In genomic region chr20:62393266-62393665, GRCh38 we compare ENCODE assay signal across 20 cellular contexts. TPM values are rescaled to one million over a fixed set of nuclear protein-coding genes. Genes with fewer than 3 reads are reported as not detected.
DNase-seq lines count a peak whose midpoint lies in the region; ATAC-seq, FAIRE-seq and TF ChIP-seq lines count a peak whose summit lies in the region.
"Had no signal": no experiment of that assay in that cellular context is flagged by ENCODE, and none has a peak within 500 bp of the region (broad histone marks: within the 10 kb centered on the region; RNA-seq: fewer than 3 reads in every experiment).

No MANE protein-coding gene starts in this region.

- H3K27ac Mint-ChIP-seq in Caco-2 (ENCODE audit: unreplicated experiment) = peak overlapping the region; percentile 45
- H3K27ac Mint-ChIP-seq in GM23338 = peak overlapping the region; percentile 56; the same call in 1 of the 2 replicates
- H3K27ac Mint-ChIP-seq: CD4-positive, CD25-positive, alpha-beta regulatory T cell; HFFc6 had no signal

- H3K79me2 ChIP-seq in GM23338 (replicated peaks; ENCODE audit: insufficient read depth) (peaks cover 2% of the 10 kb centered on the region), K562 (ENCODE audit: control insufficient read depth, insufficient read depth, low read length) (peaks cover 16% of the 10 kb centered on the region)

- H3K4me1 Mint-ChIP-seq in Caco-2 (ENCODE audit: low read depth, unreplicated experiment) = peaks cover 19% of the 10 kb centered on the region
- peaks cover 11% of the 10 kb centered on the region for H3K4me1 Mint-ChIP-seq in GM23338

- peak overlapping the region in 1 of 2 experiments; percentile 67; a peak in 2 of 4 replicates for H3K9ac ChIP-seq in K562 (ENCODE audit: insufficient read depth in 1 of 2, low read depth in 2 of 2, low read length in 2 of 2)
- H3K9ac ChIP-seq: GM23248 had no signal

- peaks cover 12% of the 10 kb centered on the region for H3K36me3 ChIP-seq in Caco-2 (ENCODE audit: control insufficient read depth, insufficient read depth, low read length)
- peaks cover 8% of the 10 kb centered on the region for H3K36me3 ChIP-seq in GM23338 (ENCODE audit: insufficient read depth)
- peaks cover 30% of the 10 kb centered on the region for H3K36me3 ChIP-seq in K562 (ENCODE audit: control insufficient read depth, insufficient read depth, low read length)
- peaks cover 0 to 10% of the 10 kb centered on the region in 2 donors for H3K36me3 ChIP-seq in small intestine (ENCODE audit: control insufficient read depth in 2 of 2, insufficient read depth in 2 of 2, low read length in 2 of 2)

- H3K9me1 ChIP-seq in K562 (ENCODE audit: control insufficient read depth, insufficient read depth, low read length) = peaks cover 12% of the 10 kb centered on the region

- intact Hi-C loops in Caco-2 (cut with micrococcal nuclease; ENCODE audit: unreplicated experiment) (no loop called here), K562 (cut with micrococcal nuclease) (no loop called here)

- H3K4me2 ChIP-seq in GM23338 (no peak overlapping the region), K562 (ENCODE audit: insufficient read depth, low read length) (no peak overlapping the region)
- H3K4me2 ChIP-seq: A549 had no signal

- 75% methylated on average over 12 of the region's 14 CpGs for whole genome bisulfite sequencing in K562 (ENCODE audit: insufficient coverage, low coverage, missing lambda C conversion rate)
- 78 to 86% (median 80%) methylated on average over 14 of the region's 14 CpGs for WGBS in small intestine, 3 donors

- no peaks in the 10 kb centered on the region for H3K9me2 ChIP-seq in GM23338 (ENCODE audit: insufficient read depth)

- H3K4me1 ChIP-seq in Caco-2 = peaks cover 6% of the 10 kb centered on the region
- H3K4me1 ChIP-seq in GM23338 (ENCODE audit: insufficient read depth) = no peaks in the 10 kb centered on the region; the same call in 1 of the 2 replicates
- H3K4me1 ChIP-seq in K562 (replicated peaks in 1 of 2; ENCODE audit: control insufficient read depth in 2 of 2, insufficient read depth in 2 of 2, low read length in 2 of 2) = peaks cover 6 to 61% of the 10 kb centered on the region in 2 experiments; a peak in 4 of 5 replicates
- no peaks in the 10 kb centered on the region for H3K4me1 ChIP-seq in small intestine (ENCODE audit: control insufficient read depth in 2 of 2, insufficient read depth in 1 of 2, low read depth in 1 of 2, low read length in 1 of 2)

- H4K20me1 ChIP-seq in GM23338 (replicated peaks; ENCODE audit: insufficient read depth) = peaks cover 9% of the 10 kb centered on the region; the same call in 1 of the 2 replicates
- H4K20me1 ChIP-seq in K562 (replicated peaks; ENCODE audit: control insufficient read depth, insufficient read depth, low read length) = no peaks in the 10 kb centered on the region; the same call in 1 of the 2 replicates

- H3K4me3 Mint-ChIP-seq in Caco-2 (ENCODE audit: unreplicated experiment) (no peak overlapping the region), GM23338 (no peak overlapping the region)
- H3K4me3 Mint-ChIP-seq: CD4-positive, CD25-positive, alpha-beta regulatory T cell; HFFc6 had no signal

- H3K36me3 Mint-ChIP-seq in Caco-2 (ENCODE audit: insufficient read depth, unreplicated experiment) = peaks cover 78% of the 10 kb centered on the region
- peaks cover 32% of the 10 kb centered on the region for H3K36me3 Mint-ChIP-seq in GM23338 (ENCODE audit: low read depth)

- H3K4me3 ChIP-seq in Caco-2 (ENCODE audit: low read depth, low read length) = no peak overlapping the region
- H3K4me3 ChIP-seq in GM23338 = no peak overlapping the region
- no peak overlapping the region for H3K4me3 ChIP-seq in K562
- no peak overlapping the region for H3K4me3 ChIP-seq in small intestine (ENCODE audit: low read depth in 1 of 2, low read length in 2 of 2)
- H3K4me3 ChIP-seq: A549, GM23248, HAP-1 had no signal

- no peak for TF ChIP-seq POLR2A in K562 (conservative IDR thresholded peaks at IDR 0.05)

- DNase-seq in Caco-2 (no peak), GM23338 (ENCODE audit: low spot score) (no peak), K562 (ENCODE audit: extremely low read depth in 1 of 4, low spot score in 3 of 4) (no peak), H4 (ENCODE audit: low spot score) (no peak), small intestine (no peak)
- DNase-seq: CD4-positive, CD25-positive, alpha-beta regulatory T cell; DMS79; EL; GM23248; HFFc6; Karpas-422 had no signal

- H3K9me3 ChIP-seq in Caco-2 (no peaks in the 10 kb centered on the region), K562 (replicated peaks; ENCODE audit: control insufficient read depth, insufficient read depth, low read depth, low read length) (no peaks in the 10 kb centered on the region), small intestine (ENCODE audit: control insufficient read depth, low read depth) (no peaks in the 10 kb centered on the region)
- H3K9me3 ChIP-seq: A549, HAP-1 had no signal

- CTCF ChIA-PET in Caco-2 (lab: Charles Lee) (interaction anchor here (0.8 to 3.4 kb wide), 2 partner anchors 10 to 224 kb away, joined by 3 to 9 read pairs; no protein-coding TSS in a partner anchor), K562 (lab: Yijun Ruan, JAX; ENCODE audit: low intra/inter-chr PET ratio) (no interaction called here)

- BruUV-seq in Caco-2 (replicated peaks; lab: Mats Ljungman, UMichigan) (no TSS peak), K562 (replicated peaks; lab: Mats Ljungman, UMichigan) (no TSS peak)

- H3K9me3 Mint-ChIP-seq in Caco-2 (ENCODE audit: unreplicated experiment) (peaks cover 11% of the 10 kb centered on the region), GM23338 (peaks cover 4% of the 10 kb centered on the region; the same call in 2 of the 3 replicates)
- H3K9me3 Mint-ChIP-seq: CD4-positive, CD25-positive, alpha-beta regulatory T cell had no signal

- FAIRE-seq in K562 (lab: Jason Lieb, UNC) = no peak
- FAIRE-seq in small intestine (lab: Jason Lieb, UNC) = no peak
- FAIRE-seq: A549, G401.6, GM12891, GM19239 had no signal

- in situ Hi-C loops in K562 (cut with MboI) = no loop called here

- POLR2A ChIA-PET in Caco-2 (lab: Charles Lee) = no interaction called here
- POLR2A ChIA-PET in K562 (lab: Yijun Ruan, JAX) = interaction anchor here (1.0 kb wide), 1 partner anchor 9 kb away, joined by 3 read pairs; no protein-coding TSS in a partner anchor

- peaks cover 25% of the 10 kb centered on the region for H3F3A ChIP-seq in GM23338 (replicated peaks; ENCODE audit: low read depth)

- H3K27me3 Mint-ChIP-seq in Caco-2 (ENCODE audit: insufficient read depth, unreplicated experiment) (no peaks in the 10 kb centered on the region), GM23338 (ENCODE audit: insufficient read depth, low read depth, poor library complexity) (peaks cover 23% of the 10 kb centered on the region)
- H3K27me3 Mint-ChIP-seq: CD4-positive, CD25-positive, alpha-beta regulatory T cell had no signal

- no peak for TF ChIP-seq CTCF in Caco-2 (IDR thresholded peaks at IDR 0.05; ENCODE audit: insufficient read depth in 1 of 2, low read depth in 1 of 2, low read length in 1 of 2, severe bottlenecking in 1 of 2, unreplicated experiment in 1 of 2)
- no peak for TF ChIP-seq CTCF in GM23338 (conservative IDR thresholded peaks at IDR 0.05; ENCODE audit: low read depth in 2 of 2)
- TF ChIP-seq CTCF in K562 (IDR thresholded peaks at IDR 0.05 in 2 of 3, conservative IDR thresholded peaks at IDR 0.05 in 1 of 3; ENCODE audit: insufficient read depth in 2 of 3, low read depth in 1 of 3, low read length in 3 of 3) = no peak

- TF ChIP-seq RAD21 in K562 (CRISPR knock-in tag; conservative IDR thresholded peaks at IDR 0.05 in 1 of 2, IDR thresholded peaks at IDR 0.05 in 1 of 2) = no peak

- no peak for ATAC-seq in GM23338
- ATAC-seq in K562 = no peak
- no peak for ATAC-seq in GM21529 (IDR thresholded peaks at IDR 0.05; ENCODE audit: unreplicated experiment)

- H3K27ac ChIP-seq in GM23338 (ENCODE audit: low read depth) = no peak overlapping the region
- no peak overlapping the region for H3K27ac ChIP-seq in K562 (ENCODE audit: extremely low read depth, low read depth, low read length)
- no peak overlapping the region for H3K27ac ChIP-seq in small intestine (ENCODE audit: low read depth in 1 of 2, low read length in 1 of 2)
- H3K27ac ChIP-seq: A549, GM23248 had no signal

- no peak for TF ChIP-seq EP300 in K562 (IDR thresholded peaks at IDR 0.05; ENCODE audit: low read length)

- H2AFZ ChIP-seq in GM23338 (no peak overlapping the region), K562 (ENCODE audit: low read depth, low read length) (no peak overlapping the region)
- H2AFZ ChIP-seq: GM23248 had no signal

- H3K27me3 ChIP-seq in Caco-2 (replicated peaks; ENCODE audit: control insufficient read depth, insufficient read depth, low read length) = no peaks in the 10 kb centered on the region
- H3K27me3 ChIP-seq in GM23338 (ENCODE audit: insufficient read depth) = no peaks in the 10 kb centered on the region
- no peaks in the 10 kb centered on the region for H3K27me3 ChIP-seq in K562 (ENCODE audit: control insufficient read depth in 2 of 2, insufficient read depth in 2 of 2, low read length in 2 of 2)
- no peaks in the 10 kb centered on the region for H3K27me3 ChIP-seq in small intestine (ENCODE audit: control insufficient read depth in 2 of 2, insufficient read depth in 2 of 2, low read length in 2 of 2)

RNA-seq across cellular contexts. Expression of gene RPS21, which starts 6.4 kb away (rescaled TPM):
- total RNA-seq in Caco-2 (2022) (4,496 and 4,723 TPM in 2 replicates), K562 (2014; rRNA removed) (1,801 and 2,504 TPM in 2 replicates), K562 (2014; rRNA removed; fragmentation: Illumina TruSeq; extraction: Trizol) (1,196 and 1,380 TPM in 2 replicates), K562 (2015; rRNA removed; fragmentation: Illumina TruSeq; extraction: Trizol) (1,567 and 1,716 TPM in 2 replicates), K562 (2021) (3,091 and 3,491 TPM in 2 replicates)
- total RNA-seq in GM23338 (2014; rRNA removed; shearing (Covaris generic)) = 759 and 964 TPM in 2 replicates
- polyA plus RNA-seq in GM23338 (2016; fragmentation: Nextera tagmentation; extraction: Ambion mirVana) (2,298 and 2,471 TPM in 2 replicates), K562 (2011; rRNA removed) (5,647 and 7,256 TPM in 2 replicates), K562 (2014; fragmentation: Illumina TruSeq; extraction: Trizol) (1,908 and 2,386 TPM in 2 replicates), K562 (2014; fragmentation: Nextera tagmentation; extraction: Ambion mirVana) (1,000 to 10,000 TPM; 3,588 to 3,968 TPM), K562 (2014; rRNA removed) (3,958 and 4,439 TPM in 2 replicates), small intestine (1,000 to 10,000 TPM; 2,545 to 8,814 (median 4,142) TPM)
- 256 and 439 TPM in 2 replicates for total RNA-seq in K562 (2011; cell fraction: chromatin; rRNA removed; ENCODE audit: low replicate concordance)
- total RNA-seq in K562 (2011; cell fraction: nucleolus; rRNA removed) = 1,390 and 1,394 TPM in 2 replicates
- 1,168 and 2,200 TPM in 2 replicates for total RNA-seq in K562 (2011; cell fraction: nucleoplasm; rRNA removed)
- 8,200 and 10,658 TPM in 2 replicates for polyA plus RNA-seq in K562 (2011; cell fraction: cytosol; rRNA removed)
- polyA plus RNA-seq in K562 (2011; cell fraction: nucleus; rRNA removed) = 3,206 and 5,803 TPM in 2 replicates
- 4,519 and 5,994 TPM in 2 replicates for polyA plus RNA-seq in K562 (2012)
- 1,429 and 1,744 TPM in 2 replicates for polyA minus RNA-seq in K562 (2011; rRNA and poly(A)+ RNA removed)
- polyA minus RNA-seq in K562 (2011; cell fraction: cytosol; rRNA and poly(A)+ RNA removed) = 755 and 891 TPM in 2 replicates
- 430 and 792 TPM in 2 replicates for polyA minus RNA-seq in K562 (2011; cell fraction: nucleus; rRNA and poly(A)+ RNA removed)
- total RNA-seq in H4 (2014; rRNA removed; shearing (Covaris generic)) = 2,095 and 2,204 TPM in 2 replicates

RNA-seq across cellular contexts. Expression of gene CABLES2, which starts 13.8 kb away (rescaled TPM):
- total RNA-seq in Caco-2 (2022) (30.7 and 36.4 TPM in 2 replicates), K562 (2014; rRNA removed) (1.2 and 2.0 TPM in 2 replicates), K562 (2014; rRNA removed; fragmentation: Illumina TruSeq; extraction: Trizol) (0.93 and 1.3 TPM in 2 replicates), K562 (2015; rRNA removed; fragmentation: Illumina TruSeq; extraction: Trizol) (1.4 and 1.6 TPM in 2 replicates), K562 (2021) (3.7 and 4.2 TPM in 2 replicates)
- 12.6 and 12.7 TPM in 2 replicates for total RNA-seq in GM23338 (2014; rRNA removed; shearing (Covaris generic))
- polyA plus RNA-seq in GM23338 (2016; fragmentation: Nextera tagmentation; extraction: Ambion mirVana) (4.3 and 5.1 TPM in 2 replicates), K562 (2011; rRNA removed) (2.2 and 2.5 TPM in 2 replicates), K562 (2014; fragmentation: Illumina TruSeq; extraction: Trizol) (2.7 and 3.2 TPM in 2 replicates), K562 (2014; fragmentation: Nextera tagmentation; extraction: Ambion mirVana) (under 1 TPM; 0.46 to 0.72 TPM), K562 (2014; rRNA removed) (2.1 and 2.2 TPM in 2 replicates), small intestine (1 to 10 TPM; 1.3 to 4.7 (median 2.4) TPM)
- total RNA-seq in K562 (2011; cell fraction: chromatin; rRNA removed; ENCODE audit: low replicate concordance) = 3.6 and 7.1 TPM in 2 replicates
- 3.0 and 3.3 TPM in 2 replicates for total RNA-seq in K562 (2011; cell fraction: nucleolus; rRNA removed)
- 2.5 and 3.0 TPM in 2 replicates for total RNA-seq in K562 (2011; cell fraction: nucleoplasm; rRNA removed)
- 2.6 and 3.8 TPM in 2 replicates for polyA plus RNA-seq in K562 (2011; cell fraction: cytosol; rRNA removed)
- 5.3 and 9.0 TPM in 2 replicates for polyA plus RNA-seq in K562 (2011; cell fraction: nucleus; rRNA removed)
- polyA plus RNA-seq in K562 (2012) = 3.9 and 7.7 TPM in 2 replicates
- 1.1 and 1.7 TPM in 2 replicates for polyA minus RNA-seq in K562 (2011; rRNA and poly(A)+ RNA removed)
- polyA minus RNA-seq in K562 (2011; cell fraction: cytosol; rRNA and poly(A)+ RNA removed) = 5.1 and 5.4 TPM in 2 replicates
- 1.6 and 1.7 TPM in 2 replicates for polyA minus RNA-seq in K562 (2011; cell fraction: nucleus; rRNA and poly(A)+ RNA removed)
- 2.4 and 4.8 TPM in 2 replicates for total RNA-seq in H4 (2014; rRNA removed; shearing (Covaris generic))

RNA-seq across cellular contexts. Expression of gene LAMA5, which starts 26.2 kb away (rescaled TPM):
- total RNA-seq in Caco-2 (2022) (1,050 and 1,125 TPM in 2 replicates), K562 (2014; rRNA removed) (26.4 and 38.3 TPM in 2 replicates), K562 (2014; rRNA removed; fragmentation: Illumina TruSeq; extraction: Trizol) (2.2 and 3.2 TPM in 2 replicates), K562 (2015; rRNA removed; fragmentation: Illumina TruSeq; extraction: Trizol) (11.3 and 11.7 TPM in 2 replicates), K562 (2021) (86.4 and 101 TPM in 2 replicates)
- 215 and 298 TPM in 2 replicates for total RNA-seq in GM23338 (2014; rRNA removed; shearing (Covaris generic))
- polyA plus RNA-seq in GM23338 (2016; fragmentation: Nextera tagmentation; extraction: Ambion mirVana) (192 and 201 TPM in 2 replicates), K562 (2011; rRNA removed) (4.4 and 10.0 TPM in 2 replicates), K562 (2014; fragmentation: Illumina TruSeq; extraction: Trizol) (7.8 and 20.0 TPM in 2 replicates), K562 (2014; fragmentation: Nextera tagmentation; extraction: Ambion mirVana) (under 1 TPM; 0.31 to 0.48 TPM), K562 (2014; rRNA removed) (60.2 and 67.3 TPM in 2 replicates), small intestine (10 to 100 TPM in 1 of 3 donors, 1 to 10 TPM in 2; 1.3 to 39.8 (median 6.2) TPM)
- 218 and 612 TPM in 2 replicates for total RNA-seq in K562 (2011; cell fraction: chromatin; rRNA removed; ENCODE audit: low replicate concordance)
- 256 and 378 TPM in 2 replicates for total RNA-seq in K562 (2011; cell fraction: nucleolus; rRNA removed)
- 206 and 238 TPM in 2 replicates for total RNA-seq in K562 (2011; cell fraction: nucleoplasm; rRNA removed)
- polyA plus RNA-seq in K562 (2011; cell fraction: cytosol; rRNA removed) = 3.9 and 11.1 TPM in 2 replicates
- polyA plus RNA-seq in K562 (2011; cell fraction: nucleus; rRNA removed) = 130 and 166 TPM in 2 replicates
- polyA plus RNA-seq in K562 (2012) = 49.7 and 63.1 TPM in 2 replicates
- 1.5 and 1.9 TPM in 2 replicates for polyA minus RNA-seq in K562 (2011; rRNA and poly(A)+ RNA removed)
- 11.0 and 21.3 TPM in 2 replicates for polyA minus RNA-seq in K562 (2011; cell fraction: cytosol; rRNA and poly(A)+ RNA removed)
- 33.7 and 42.1 TPM in 2 replicates for polyA minus RNA-seq in K562 (2011; cell fraction: nucleus; rRNA and poly(A)+ RNA removed)
- total RNA-seq in H4 (2014; rRNA removed; shearing (Covaris generic)) = 4.4 and 4.5 TPM in 2 replicates

RNA-seq across cellular contexts. Expression of gene RBBP8NL, which starts 34.1 kb away (rescaled TPM):
- total RNA-seq in Caco-2 (2022) = 39.2 and 40.5 TPM in 2 replicates
- 0.66 and 1.1 TPM in 2 replicates for total RNA-seq in GM23338 (2014; rRNA removed; shearing (Covaris generic))
- polyA plus RNA-seq in GM23338 (2016; fragmentation: Nextera tagmentation; extraction: Ambion mirVana) = 0.10 and 0.64 TPM in 2 replicates
- not detected in 2 replicates for total RNA-seq in K562 (2011; cell fraction: chromatin; rRNA removed; ENCODE audit: low replicate concordance)
- total RNA-seq in K562 (2011; cell fraction: nucleolus; rRNA removed) = not detected in 2 replicates
- not detected in 2 replicates for total RNA-seq in K562 (2011; cell fraction: nucleoplasm; rRNA removed)
- total RNA-seq in K562 (2014; rRNA removed) = not detected in 2 replicates
- not detected in 2 replicates for total RNA-seq in K562 (2014; rRNA removed; fragmentation: Illumina TruSeq; extraction: Trizol)
- not detected in 2 replicates for total RNA-seq in K562 (2015; rRNA removed; fragmentation: Illumina TruSeq; extraction: Trizol)
- not detected in 2 replicates for total RNA-seq in K562 (2021)
- polyA plus RNA-seq in K562 (2011; rRNA removed) = not detected in 2 replicates
- polyA plus RNA-seq in K562 (2011; cell fraction: cytosol; rRNA removed) = 0.04 TPM in 1 of 2 replicates, not detected in the other
- polyA plus RNA-seq in K562 (2011; cell fraction: nucleus; rRNA removed) = 0.09 TPM in 1 of 2 replicates, not detected in the other
- not detected in 2 replicates for polyA plus RNA-seq in K562 (2012)
- not detected in 2 replicates for polyA plus RNA-seq in K562 (2014; fragmentation: Illumina TruSeq; extraction: Trizol)
- not detected for polyA plus RNA-seq in K562 (2014; fragmentation: Nextera tagmentation; extraction: Ambion mirVana)
- not detected in 2 replicates for polyA plus RNA-seq in K562 (2014; rRNA removed)
- not detected in 2 replicates for polyA minus RNA-seq in K562 (2011; rRNA and poly(A)+ RNA removed)
- not detected in 2 replicates for polyA minus RNA-seq in K562 (2011; cell fraction: cytosol; rRNA and poly(A)+ RNA removed)
- not detected in 2 replicates for polyA minus RNA-seq in K562 (2011; cell fraction: nucleus; rRNA and poly(A)+ RNA removed)
- not detected in 2 replicates for total RNA-seq in H4 (2014; rRNA removed; shearing (Covaris generic))
- 10 to 100 TPM in 2 of 3 donors, 1 to 10 TPM in 1; 8.0 to 28.0 (median 14.9) TPM for polyA plus RNA-seq in small intestine
- total RNA-seq: CD4-positive, CD25-positive, alpha-beta regulatory T cell; GM23248; HFFc6; HT1080 had no signal
- polyA plus RNA-seq: A549; AG04450; BJ; CD4-positive, CD25-positive, alpha-beta regulatory T cell; GM23248 had no signal
